In genomic region chr20:24738981-24739633, GRCh38 we compare ENCODE assay signal across 15 cellular contexts.
A peak's percentile ranks its signal among the peaks of the same experiment; 100 is the strongest.
DNase-seq lines count a peak whose midpoint lies in the region; ATAC-seq, FAIRE-seq and TF ChIP-seq lines count a peak whose summit lies in the region.
"Had no signal": no experiment of that assay in that cellular context is flagged by ENCODE, and none has a peak within 500 bp of the region (broad histone marks: within the 10 kb centered on the region; RNA-seq: fewer than 3 reads in every experiment).

No MANE protein-coding gene starts in this region.

- H3K4me1 ChIP-seq in DND-41 (ENCODE audit: insufficient read depth, low read length), result peaks cover 29% of the 10 kb centered on the region
- H3K4me1 ChIP-seq in effector memory CD4-positive, alpha-beta T cell (ENCODE audit: control insufficient read depth, insufficient read depth, low read length, poor library complexity, severe bottlenecking), result peaks cover 5% of the 10 kb centered on the region

- peak; percentile 85 for ATAC-seq in DND-41 (ENCODE audit: insufficient read depth, low read depth)
- peak; percentile 65 for ATAC-seq in GM19025 (IDR thresholded peaks at IDR 0.05; ENCODE audit: low read depth, unreplicated experiment)
- ATAC-seq in HG02981 (IDR thresholded peaks at IDR 0.05; ENCODE audit: unreplicated experiment), result peak; percentile 53
- ATAC-seq in left colon, result no peak
- ATAC-seq: esophagus mucosa, pancreas, Right ventricle myocardium inferior had no signal

- peak overlapping the region in 1 of 2 experiments; percentile 33; a peak in 1 of 4 replicates for H3K4me3 ChIP-seq in DND-41 (ENCODE audit: low read depth in 1 of 2, low read length in 2 of 2)
- no peak overlapping the region for H3K4me3 ChIP-seq in choroid plexus epithelial cell (ENCODE audit: low read depth, low read length)
- no peak overlapping the region for H3K4me3 ChIP-seq in effector memory CD4-positive, alpha-beta T cell (ENCODE audit: insufficient read depth, low read depth, low read length, poor library complexity, severe bottlenecking)
- H3K4me3 ChIP-seq: pancreas, thyroid gland had no signal

- no peaks in the 10 kb centered on the region for H3K9me3 ChIP-seq in DND-41 (ENCODE audit: insufficient read depth, low read length, severe bottlenecking)
- H3K9me3 ChIP-seq in effector memory CD4-positive, alpha-beta T cell (ENCODE audit: control insufficient read depth, low read length), result no peaks in the 10 kb centered on the region
- H3K9me3 ChIP-seq: pancreas, thyroid gland had no signal

- peak overlapping the region; percentile 79 for H3K27ac ChIP-seq in DND-41 (ENCODE audit: low read length)
- H3K27ac ChIP-seq in effector memory CD4-positive, alpha-beta T cell (ENCODE audit: insufficient read depth, low read length, poor library complexity, severe bottlenecking), result no peak overlapping the region
- H3K27ac ChIP-seq: pancreas, thyroid gland had no signal

- peak overlapping the region; percentile 51 for H3K4me2 ChIP-seq in DND-41 (ENCODE audit: insufficient read depth, low read length)

- no peaks in the 10 kb centered on the region for H3K79me2 ChIP-seq in DND-41 (ENCODE audit: insufficient read depth, low read length)

- H4K20me1 ChIP-seq in DND-41 (ENCODE audit: insufficient read depth, low read length), result no peaks in the 10 kb centered on the region

- TF ChIP-seq CTCF in DND-41 (IDR thresholded peaks at IDR 0.05; ENCODE audit: borderline replicate concordance, extremely low read depth, low read length, poor library complexity, severe bottlenecking) (no peak), choroid plexus epithelial cell (conservative IDR thresholded peaks at IDR 0.05; ENCODE audit: low read depth, low read length) (no peak)

- intact Hi-C loops in left colon (cut with DNase I, micrococcal nuclease), result no loop called here

- DNase-seq in DND-41, result peak; percentile 52
- peak; percentile 31 for DNase-seq in choroid plexus epithelial cell (ENCODE audit: low read depth)
- no peak for DNase-seq in cortex of kidney (lab: John Stamatoyannopoulos, UW)
- no peak for DNase-seq in left colon
- DNase-seq in urothelium cell line (ENCODE audit: low spot score), result no peak
- no peak for DNase-seq in effector memory CD4-positive, alpha-beta T cell
- DNase-seq: IMR-90; NCI-H2107; pancreas; stimulated activated CD4-positive, alpha-beta T cell treated with anti-CD3 and anti-CD28 coated beads, Interleukin-2, amount 100 ng/mL, for 48 hours; thyroid gland had no signal

- H3K9ac ChIP-seq in DND-41 (ENCODE audit: low read depth, low read length), result peak overlapping the region; percentile 17

- H3K27me3 ChIP-seq in DND-41 (ENCODE audit: insufficient read depth, low read length, poor library complexity), result no peaks in the 10 kb centered on the region
- no peaks in the 10 kb centered on the region for H3K27me3 ChIP-seq in effector memory CD4-positive, alpha-beta T cell (replicated peaks; ENCODE audit: control insufficient read depth, insufficient read depth, low read length, poor library complexity, severe bottlenecking)
- H3K27me3 ChIP-seq: pancreas, thyroid gland had no signal

- FAIRE-seq in urothelium cell line (lab: Jason Lieb, UNC), result no peak
- FAIRE-seq: pancreas had no signal

- H2AFZ ChIP-seq in DND-41 (ENCODE audit: low read depth, low read length), result peak overlapping the region; percentile 69

- no peaks in the 10 kb centered on the region for H3K36me3 ChIP-seq in DND-41 (ENCODE audit: insufficient read depth, low read length)
- H3K36me3 ChIP-seq in effector memory CD4-positive, alpha-beta T cell (ENCODE audit: control insufficient read depth, insufficient read depth, low read length), result no peaks in the 10 kb centered on the region
- H3K36me3 ChIP-seq: pancreas, thyroid gland had no signal

Comparison
In these comparisons a context has a peak if more than half of its experiments do, and no peak if none do; other contexts are left out.
1. DNase-seq: peak in DND-41 (single experiment) and choroid plexus epithelial cell (single experiment); none in cortex of kidney (single experiment), left colon (0 of 2), urothelium cell line (single experiment) and effector memory CD4-positive, alpha-beta T cell (0 of 3).